ENCODE assay signal across 16 cellular contexts in the genomic region with DNA sequence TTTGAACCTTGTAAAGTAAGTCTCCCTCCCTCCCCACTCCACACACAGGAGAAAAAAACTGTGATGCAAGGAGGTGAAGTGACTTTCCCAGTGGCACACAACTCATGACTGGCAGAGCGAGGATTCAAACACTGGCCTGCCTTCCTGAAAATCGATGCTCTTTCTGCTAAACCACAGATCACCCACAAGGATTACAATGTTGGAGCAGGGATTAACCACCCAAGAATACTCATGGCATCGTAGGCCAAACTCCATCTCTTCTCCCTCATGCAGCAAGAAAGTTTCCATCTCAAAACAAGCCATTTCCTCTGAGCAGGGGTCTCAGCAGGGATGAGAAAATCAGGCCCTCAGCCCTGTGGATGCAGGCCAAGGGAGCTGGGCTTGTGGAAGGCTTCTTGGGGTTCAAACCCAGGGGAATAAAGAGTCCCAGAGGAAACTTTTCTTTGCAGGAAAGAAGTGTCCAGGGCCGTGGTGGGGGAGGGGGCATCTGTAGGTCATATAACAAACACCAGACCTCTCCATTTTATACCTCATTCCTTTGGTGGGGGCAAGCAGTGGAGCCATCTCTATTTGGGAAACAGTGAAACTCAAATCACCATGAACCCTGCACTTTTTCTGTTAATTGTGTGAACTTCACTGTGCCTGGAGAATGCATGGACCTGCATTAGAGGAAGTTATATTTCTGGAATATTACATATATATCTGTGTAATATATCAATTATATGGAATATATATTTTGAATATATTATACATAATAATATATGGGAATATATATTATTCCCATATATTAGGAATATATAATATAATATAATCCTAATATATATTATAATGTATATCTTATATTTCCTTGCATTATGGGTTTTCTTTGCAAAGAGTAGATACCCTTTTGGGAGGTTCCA.
"Had no signal": no experiment of that assay in that cellular context is flagged by ENCODE, and none has a peak within 500 bp of the region (broad histone marks: within the 10 kb centered on the region; RNA-seq: fewer than 3 reads in every experiment).

No MANE protein-coding gene starts in this region.

- H3K79me2 ChIP-seq: parathyroid adenoma had no signal

- H3K27me3 ChIP-seq: transverse colon had no signal

- H3K27ac ChIP-seq: dorsolateral prefrontal cortex, parathyroid adenoma, transverse colon, VCaP had no signal

- H3K9ac ChIP-seq: parathyroid adenoma had no signal

- H3K36me3 ChIP-seq: transverse colon had no signal

- H3K4me3 ChIP-seq: dorsolateral prefrontal cortex, transverse colon had no signal

- H2AFZ ChIP-seq: parathyroid adenoma had no signal

- H3K9me3 Mint-ChIP-seq: activated CD4-positive, alpha-beta memory T cell treated with anti-CD3 and anti-CD28 coated beads for 36 hours; activated naive CD4-positive, alpha-beta T cell treated with anti-CD3 and anti-CD28 coated beads, Interleukin-2, amount 10 ng/mL, durations not matched to agents 7 days and 5 days; activated T-cell treated with anti-CD3 and anti-CD28 coated beads, Interleukin-2, amount 50 U/mL, for 24 hours; mesothelial cell of epicardium had no signal

- H3K27ac Mint-ChIP-seq: activated CD4-positive, alpha-beta memory T cell treated with anti-CD3 and anti-CD28 coated beads for 36 hours; activated CD4-positive, alpha-beta T cell treated with anti-CD3 and anti-CD28 coated beads for 36 hours; activated CD8-positive, alpha-beta memory T cell treated with anti-CD3 and anti-CD28 coated beads, Interleukin-2, amount 10 ng/mL, durations not matched to agents 7 days and 5 days; activated naive CD4-positive, alpha-beta T cell treated with anti-CD3 and anti-CD28 coated beads, Interleukin-2, amount 10 ng/mL, durations not matched to agents 7 days and 5 days; activated T-cell treated with anti-CD3 and anti-CD28 coated beads, Interleukin-2, amount 50 U/mL, for 24 hours had no signal

- H3K36me3 Mint-ChIP-seq: activated CD4-positive, alpha-beta memory T cell treated with anti-CD3 and anti-CD28 coated beads for 36 hours; activated CD8-positive, alpha-beta memory T cell treated with anti-CD3 and anti-CD28 coated beads, Interleukin-2, amount 10 ng/mL, durations not matched to agents 7 days and 5 days; activated naive CD4-positive, alpha-beta T cell treated with anti-CD3 and anti-CD28 coated beads, Interleukin-2, amount 10 ng/mL, durations not matched to agents 7 days and 5 days; mesothelial cell of epicardium had no signal

- H3K4me1 ChIP-seq: parathyroid adenoma had no signal

- DNase-seq: activated CD4-positive, alpha-beta memory T cell treated with anti-CD3 and anti-CD28 coated beads for 36 hours; activated CD4-positive, alpha-beta T cell treated with anti-CD3 and anti-CD28 coated beads for 36 hours; activated CD8-positive, alpha-beta memory T cell treated with anti-CD3 and anti-CD28 coated beads, Interleukin-2, amount 10 ng/mL, durations not matched to agents 7 days and 5 days; activated naive CD4-positive, alpha-beta T cell treated with anti-CD3 and anti-CD28 coated beads, Interleukin-2, amount 10 ng/mL, durations not matched to agents 7 days and 5 days; activated T-cell treated with anti-CD3 and anti-CD28 coated beads, Interleukin-2, amount 50 U/mL, for 24 hours; dorsolateral prefrontal cortex; hippocampal formation; stimulated activated naive CD4-positive, alpha-beta T cell treated with Interleukin-2 at 50 U/mL for 16 hours; T-helper 1 cell; T1000; transverse colon had no signal

- H3K9me3 ChIP-seq: transverse colon had no signal

- H3K4me3 Mint-ChIP-seq: activated CD4-positive, alpha-beta memory T cell treated with anti-CD3 and anti-CD28 coated beads for 36 hours; activated CD4-positive, alpha-beta T cell treated with anti-CD3 and anti-CD28 coated beads for 36 hours; activated CD8-positive, alpha-beta memory T cell treated with anti-CD3 and anti-CD28 coated beads, Interleukin-2, amount 10 ng/mL, durations not matched to agents 7 days and 5 days; activated naive CD4-positive, alpha-beta T cell treated with anti-CD3 and anti-CD28 coated beads, Interleukin-2, amount 10 ng/mL, durations not matched to agents 7 days and 5 days; activated T-cell treated with anti-CD3 and anti-CD28 coated beads, Interleukin-2, amount 50 U/mL, for 24 hours; mesothelial cell of epicardium; neural crest cell had no signal

- ATAC-seq: activated CD4-positive, alpha-beta T cell treated with anti-CD3 and anti-CD28 coated beads for 36 hours; activated CD8-positive, alpha-beta memory T cell treated with anti-CD3 and anti-CD28 coated beads, Interleukin-2, amount 10 ng/mL, durations not matched to agents 7 days and 5 days; SK-N-SH treated with all-trans-retinoic acid at 6 μM for 48 hours had no signal
